In genomic region chr20:34232494-34233087, GRCh38 we compare ENCODE assay signal across 9 cellular contexts. TPM values are rescaled to one million over a fixed set of nuclear protein-coding genes. Genes with fewer than 3 reads are reported as not detected.
"Had no signal": no experiment of that assay in that cellular context is flagged by ENCODE, and none has a peak within 500 bp of the region (broad histone marks: within the 10 kb centered on the region; RNA-seq: fewer than 3 reads in every experiment).

No MANE protein-coding gene starts in this region.

- H3K27ac ChIP-seq: HL-60, KMS-11 had no signal

- DNase-seq: H9, HCEC 1CT, KBM-7 had no signal

- H2AFZ ChIP-seq: GM23338 had no signal

- ATAC-seq: GM23338 had no signal

- H3K4me3 ChIP-seq: GM23338 had no signal

- FAIRE-seq: H1, H54, HTR-8/SVneo had no signal

- H3K9ac ChIP-seq: KMS-11 had no signal

- H3K4me2 ChIP-seq: GM23338, KMS-11 had no signal

RNA-seq across cellular contexts. Expression of gene ASIP, which starts 8.6 kb away (rescaled TPM):
- total RNA-seq: GM23338, H1, H9 had no signal
- polyA plus RNA-seq: GM23338, H1 had no signal
